8 cellular contexts compared by ENCODE assay signal in genomic region chr7:8436965-8437364, GRCh38. TPM values are rescaled to one million over a fixed set of nuclear protein-coding genes. Genes with fewer than 3 reads are reported as not detected.
DNase-seq lines count a peak whose midpoint lies in the region; ATAC-seq and TF ChIP-seq lines count a peak whose summit lies in the region.

No MANE protein-coding gene starts in this region.

- H3K4me1 ChIP-seq in MM.1S (ENCODE audit: low read length) (0 out of 2 replicates have a peak, but pooled peaks cover 5% of the 10 kb centered on the region), upper lobe of left lung (peaks cover 7 to 13% (median 9%) of the 10 kb centered on the region in 4 donors)

- H3K27me3 ChIP-seq in MM.1S (replicated peaks; ENCODE audit: insufficient read depth, low read length) (no peaks in the 10 kb centered on the region), upper lobe of left lung (peaks cover 2 to 55% (median 27%) of the 10 kb centered on the region in 4 donors)

- H3K36me3 Mint-ChIP-seq in activated naive CD4-positive, alpha-beta T cell treated with anti-CD3 and anti-CD28 coated beads for 36 hours (ENCODE audit: low read depth) = no peaks in the 10 kb centered on the region

- no peaks in the 10 kb centered on the region for H3K9me3 Mint-ChIP-seq in activated naive CD4-positive, alpha-beta T cell treated with anti-CD3 and anti-CD28 coated beads for 36 hours

- CTCF ChIA-PET in activated naive CD4-positive, alpha-beta T cell treated with anti-CD3 and anti-CD28 coated beads for 36 hours (lab: Charles Lee) = interaction anchor here (0.5 to 0.7 kb wide), 3 partner anchors 14 to 832 kb away, joined by 3 read pairs; no protein-coding TSS in a partner anchor

- no peak overlapping the region for H3K4me3 Mint-ChIP-seq in activated naive CD4-positive, alpha-beta T cell treated with anti-CD3 and anti-CD28 coated beads for 36 hours

- H3K4me2 ChIP-seq in MM.1S (ENCODE audit: low read depth, low read length) = peak overlapping the region; percentile 44

- intact Hi-C loops in activated naive CD4-positive, alpha-beta T cell treated with anti-CD3 and anti-CD28 coated beads for 36 hours (cut with micrococcal nuclease) = loop anchor here (1.0 to 5.0 kb wide), 2 partner anchors 287 to 1975 kb away; no protein-coding TSS in a partner anchor

- no peaks in the 10 kb centered on the region for H3K9me2 ChIP-seq in MM.1S (replicated peaks; ENCODE audit: insufficient read depth, low read length)

- no peaks in the 10 kb centered on the region for H3K36me3 ChIP-seq in MM.1S (replicated peaks; ENCODE audit: insufficient read depth, low read length)
- H3K36me3 ChIP-seq in upper lobe of left lung = no peaks in the 10 kb centered on the region

- DNase-seq in AG09309 (ENCODE audit: low read depth) = no peak
- DNase-seq in MM.1S = peak; percentile 88
- DNase-seq in activated naive CD4-positive, alpha-beta T cell treated with anti-CD3 and anti-CD28 coated beads for 36 hours = peak; percentile 71
- peak; percentile 75 for DNase-seq in left kidney (ENCODE audit: low read depth, low spot score)
- peak; percentile 47 to 92 for DNase-seq in upper lobe of left lung
- no peak for DNase-seq in ureter (ENCODE audit: low spot score)

- TF ChIP-seq POLR2A in upper lobe of left lung (IDR thresholded peaks at IDR 0.05) = no peak

- TF ChIP-seq CTCF in AG09309 (IDR thresholded peaks at IDR 0.05; ENCODE audit: control insufficient read depth, insufficient read depth, low read depth, low read length, missing control alignments) (peak; percentile 46), GM12875 (IDR thresholded peaks at IDR 0.05; ENCODE audit: borderline replicate concordance, insufficient read depth, low read depth, low read length) (peak; percentile 91), MM.1S (IDR thresholded peaks at IDR 0.05; ENCODE audit: low read length) (peak; percentile 98), upper lobe of left lung (IDR thresholded peaks at IDR 0.05) (peak in 3 of 6 experiments; percentile 38 to 62 (median 58))

- peak overlapping the region; percentile 67 for H2AFZ ChIP-seq in MM.1S (ENCODE audit: low read length)

- H3K9ac ChIP-seq in MM.1S (ENCODE audit: low read length) = no peak overlapping the region

- H3K4me1 Mint-ChIP-seq in activated naive CD4-positive, alpha-beta T cell treated with anti-CD3 and anti-CD28 coated beads for 36 hours (ENCODE audit: low read depth) = peaks cover 30% of the 10 kb centered on the region

- WGBS in upper lobe of left lung, 2 donors = 0 to 1% methylated on average over 14 to 15 of the region's 15 CpGs

- TF ChIP-seq EP300 in upper lobe of left lung (IDR thresholded peaks at IDR 0.05) = no peak

- ATAC-seq in HG02588 (IDR thresholded peaks at IDR 0.05; ENCODE audit: unreplicated experiment) = peak; percentile 73
- no peak for ATAC-seq in upper lobe of left lung (ENCODE audit: low FRiP score in 2 of 2)

- H3K27ac ChIP-seq in MM.1S (ENCODE audit: low read length) (no peak overlapping the region), upper lobe of left lung (no peak overlapping the region)

- H3F3A ChIP-seq in MM.1S (ENCODE audit: insufficient read depth, low read length) = no peaks in the 10 kb centered on the region

- no peaks in the 10 kb centered on the region for H4K20me1 ChIP-seq in MM.1S (ENCODE audit: insufficient read depth, low read length)

- no peaks in the 10 kb centered on the region for H3K79me2 ChIP-seq in MM.1S (ENCODE audit: low read length)

- no peaks in the 10 kb centered on the region for H3K9me3 ChIP-seq in MM.1S (replicated peaks; ENCODE audit: insufficient read depth, low read length)
- no peaks in the 10 kb centered on the region for H3K9me3 ChIP-seq in upper lobe of left lung

- peaks cover 89% of the 10 kb centered on the region for H3K27me3 Mint-ChIP-seq in activated naive CD4-positive, alpha-beta T cell treated with anti-CD3 and anti-CD28 coated beads for 36 hours (ENCODE audit: low read depth)

- H3K27ac Mint-ChIP-seq in activated naive CD4-positive, alpha-beta T cell treated with anti-CD3 and anti-CD28 coated beads for 36 hours = no peak overlapping the region

- H3K4me3 ChIP-seq in AG09309 (ENCODE audit: control insufficient read depth, low read depth, low read length) = no peak overlapping the region
- H3K4me3 ChIP-seq in GM12875 (ENCODE audit: low read depth, low read length) = no peak overlapping the region
- peak overlapping the region; percentile 68 for H3K4me3 ChIP-seq in MM.1S (ENCODE audit: low read length)
- H3K4me3 ChIP-seq in upper lobe of left lung = no peak overlapping the region

RNA-seq across cellular contexts. Expression of gene NXPH1, which starts 3.6 kb away (rescaled TPM):
- total RNA-seq in activated naive CD4-positive, alpha-beta T cell treated with anti-CD3 and anti-CD28 coated beads for 36 hours = not detected
- total RNA-seq in upper lobe of left lung (not detected), ureter (not detected)

Comparison
In these comparisons a context has a peak if more than half of its experiments do, and no peak if none do; other contexts are left out.
1. DNase-seq: peak in MM.1S (single experiment), activated naive CD4-positive, alpha-beta T cell treated with anti-CD3 and anti-CD28 coated beads for 36 hours (single experiment), left kidney (single experiment) and upper lobe of left lung (2 of 2); none in AG09309 (single experiment) and ureter (single experiment).